In the genomic region with DNA sequence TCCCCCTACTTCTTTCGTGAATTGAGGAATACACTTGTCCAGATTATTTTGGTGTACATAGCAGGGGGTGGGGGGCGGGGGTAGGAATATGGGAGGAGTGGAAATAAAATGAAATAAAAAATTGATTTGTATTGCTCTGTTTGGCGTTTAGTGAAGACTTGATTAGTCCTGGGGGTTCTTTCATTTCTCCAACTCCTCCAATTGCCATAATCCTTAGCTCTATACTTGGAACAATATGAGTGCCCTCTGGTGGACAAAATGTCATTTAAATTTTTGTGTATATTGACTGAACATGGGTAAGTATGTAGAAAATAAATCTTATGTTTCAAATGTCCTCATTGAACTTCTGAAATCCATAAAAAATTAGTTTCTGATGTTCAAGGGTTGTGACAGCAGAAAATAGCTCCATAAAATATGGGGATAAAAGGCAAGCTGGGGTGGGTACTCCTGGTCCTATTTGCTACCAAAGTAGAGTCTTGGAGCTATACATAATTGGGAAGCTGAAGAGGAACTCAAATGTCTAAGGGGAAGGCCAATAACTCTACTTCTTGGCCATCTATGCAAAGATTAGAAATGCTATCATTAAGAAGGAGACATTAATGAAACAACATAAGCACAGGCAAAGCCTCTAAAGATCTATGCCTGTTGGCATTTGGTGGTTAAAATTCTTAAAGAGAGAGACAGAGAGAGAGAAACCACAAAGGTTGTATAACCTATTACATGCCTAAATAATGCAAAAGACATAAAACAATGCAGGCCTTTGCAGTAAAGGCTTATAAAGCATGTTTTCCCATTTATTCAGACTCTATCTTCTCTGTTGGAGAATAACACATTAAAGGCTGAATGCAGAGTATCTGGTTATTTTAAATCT, we compare ENCODE assay signal across 7 cellular contexts.
A peak's percentile ranks its signal among the peaks of the same experiment; 100 is the strongest.
DNase-seq lines count a peak whose midpoint lies in the region; ATAC-seq, FAIRE-seq and TF ChIP-seq lines count a peak whose summit lies in the region.

No MANE protein-coding gene starts in this region.

- no peaks in the 10 kb centered on the region for H3K36me3 ChIP-seq in Loucy (ENCODE audit: insufficient read depth, low read length)

- no peak overlapping the region for H3K9ac ChIP-seq in Loucy (ENCODE audit: low read depth, low read length, poor library complexity, severe bottlenecking)

- no peak for ATAC-seq in HG02885 (IDR thresholded peaks at IDR 0.05; ENCODE audit: poor library complexity, unreplicated experiment)
- ATAC-seq in GM18873 (IDR thresholded peaks at IDR 0.05; ENCODE audit: low FRiP score, unreplicated experiment): no peak

- peak; percentile 71 for FAIRE-seq in TTC549 (lab: Jason Lieb, UNC)

- H3K9me3 ChIP-seq in Loucy (ENCODE audit: insufficient read depth, low read depth, low read length): peaks cover 7% of the 10 kb centered on the region; the same call in 1 of the 2 replicates

- no peaks in the 10 kb centered on the region for H3F3A ChIP-seq in Loucy (ENCODE audit: low read depth)

- no peaks in the 10 kb centered on the region for H4K20me1 ChIP-seq in Loucy (ENCODE audit: insufficient read depth, low read length, poor library complexity, severe bottlenecking)

- H3K79me2 ChIP-seq in Loucy (ENCODE audit: insufficient read depth, low read length): no peaks in the 10 kb centered on the region

- no peaks in the 10 kb centered on the region for H3K27me3 ChIP-seq in Loucy (ENCODE audit: insufficient read depth, low read length, poor library complexity, severe bottlenecking)

- no peak overlapping the region for H3K4me3 ChIP-seq in Loucy (ENCODE audit: low read length, poor library complexity, severe bottlenecking)

- DNase-seq in iris pigment epithelial cell (ENCODE audit: low read depth) (peak; percentile 85), COLO668 (lab: John Stamatoyannopoulos, UW; ENCODE audit: unreplicated experiment) (no peak)

- H3K9me2 ChIP-seq in Loucy (replicated peaks; ENCODE audit: low read depth, low read length): no peaks in the 10 kb centered on the region

- H2AFZ ChIP-seq in Loucy (ENCODE audit: low read length): no peak overlapping the region

- H3K4me1 ChIP-seq in Loucy (ENCODE audit: insufficient read depth, low read length, poor library complexity, severe bottlenecking): no peaks in the 10 kb centered on the region

- TF ChIP-seq CTCF in GM12872 (IDR thresholded peaks at IDR 0.05; ENCODE audit: insufficient read depth, low read depth, low read length) (peak; percentile 27; the same call in 1 of the 3 replicates), Loucy (conservative IDR thresholded peaks at IDR 0.05; ENCODE audit: low read length) (peak; percentile 72)

- H3K4me2 ChIP-seq in Loucy (ENCODE audit: low read depth, low read length, poor library complexity, severe bottlenecking): no peak overlapping the region
